8 cellular contexts compared by ENCODE assay signal in genomic region chr16:29898786-29899515, GRCh38. TPM values are rescaled to one million over a fixed set of nuclear protein-coding genes. Genes with fewer than 3 reads are reported as not detected.
DNase-seq lines count a peak whose midpoint lies in the region; ATAC-seq and TF ChIP-seq lines count a peak whose summit lies in the region.

No MANE protein-coding gene starts in this region.

- intact Hi-C loops in body of pancreas (cut with DNase I), result no loop called here

- H3K27me3 ChIP-seq in Karpas-422 (ENCODE audit: low read length) (no peaks in the 10 kb centered on the region), body of pancreas (no peaks in the 10 kb centered on the region), mucosa of rectum (ENCODE audit: control insufficient read depth in 2 of 2, insufficient read depth in 2 of 2, low read length in 2 of 2) (peaks cover 0 to 3% of the 10 kb centered on the region in 2 donors)

- WGBS in body of pancreas, 2 donors, result 1 to 2% methylated on average over 16 to 25 of the region's 25 CpGs

- H3K4me3 ChIP-seq in Karpas-422 (ENCODE audit: low read length), result peak overlapping the region; percentile 69; the same call in 1 of the 2 replicates
- H3K4me3 ChIP-seq in body of pancreas, result no peak overlapping the region
- H3K4me3 ChIP-seq in mucosa of rectum (ENCODE audit: low read length in 2 of 2), result peak overlapping the region; percentile 57 to 65

- H3K36me3 ChIP-seq in Karpas-422 (ENCODE audit: insufficient read depth, low read length), result no peaks in the 10 kb centered on the region
- no peaks in the 10 kb centered on the region for H3K36me3 ChIP-seq in body of pancreas (replicated peaks in 1 of 2; ENCODE audit: insufficient read depth in 1 of 2, low read depth in 2 of 2)
- H3K36me3 ChIP-seq in mucosa of rectum (ENCODE audit: control insufficient read depth in 2 of 2, insufficient read depth in 2 of 2, low read length in 2 of 2), result no peaks in the 10 kb centered on the region

- no peaks in the 10 kb centered on the region for H3K9me2 ChIP-seq in Karpas-422 (replicated peaks; ENCODE audit: insufficient read depth, low read length)

- H3K27ac ChIP-seq in Karpas-422 (ENCODE audit: low read length), result no peak overlapping the region
- peak overlapping the region; percentile 68 to 93 (median 80) for H3K27ac ChIP-seq in body of pancreas
- peak overlapping the region; percentile 78 to 83 for H3K27ac ChIP-seq in mucosa of rectum (ENCODE audit: low read depth in 2 of 2, low read length in 2 of 2)

- no peak overlapping the region for H3K9ac ChIP-seq in Karpas-422 (ENCODE audit: low read length)
- peak overlapping the region; percentile 14 to 51 for H3K9ac ChIP-seq in mucosa of rectum (ENCODE audit: low read depth in 1 of 2, low read length in 2 of 2)

- H3K79me2 ChIP-seq in Karpas-422 (ENCODE audit: low read length), result no peaks in the 10 kb centered on the region

- H3K4me1 ChIP-seq in Karpas-422 (ENCODE audit: low read length), result peaks cover 15% of the 10 kb centered on the region
- H3K4me1 ChIP-seq in body of pancreas, result peaks cover 25% of the 10 kb centered on the region
- H3K4me1 ChIP-seq in mucosa of rectum (ENCODE audit: control insufficient read depth in 2 of 2, insufficient read depth in 2 of 2, low read length in 2 of 2), result peaks cover 4 to 13% of the 10 kb centered on the region in 2 donors

- DNase-seq in D341Med (ENCODE audit: low spot score) (peak; percentile 86), Karpas-422 (peak; percentile 58), body of pancreas (peak in 2 of 4 donors; percentile 63 to 69), activated gamma-delta T cell treated with Interleukin-2 at 50 U/mL for 16 hours (no peak)

- H3K9me3 ChIP-seq in Karpas-422 (ENCODE audit: low read length) (no peaks in the 10 kb centered on the region), body of pancreas (no peaks in the 10 kb centered on the region), mucosa of rectum (ENCODE audit: control insufficient read depth in 2 of 2, low read length in 2 of 2) (no peaks in the 10 kb centered on the region)

- H2AFZ ChIP-seq in Karpas-422 (ENCODE audit: low read length), result no peak overlapping the region

- peak overlapping the region; percentile 93 for H3K4me2 ChIP-seq in Karpas-422 (ENCODE audit: low read depth, low read length, poor library complexity, severe bottlenecking)

- no peak for TF ChIP-seq CTCF in body of pancreas (IDR thresholded peaks at IDR 0.05)

- ATAC-seq in body of pancreas (peak; percentile 39), HG02870 (IDR thresholded peaks at IDR 0.05; ENCODE audit: unreplicated experiment) (no peak), GM18502 (IDR thresholded peaks at IDR 0.05; ENCODE audit: poor library complexity, unreplicated experiment) (no peak), HG03039 (IDR thresholded peaks at IDR 0.05; ENCODE audit: unreplicated experiment) (no peak)

- TF ChIP-seq POLR2A in body of pancreas (IDR thresholded peaks at IDR 0.05), result no peak

- H4K20me1 ChIP-seq in Karpas-422 (ENCODE audit: insufficient read depth, low read depth, low read length), result no peaks in the 10 kb centered on the region

RNA-seq across cellular contexts. Expression of gene SEZ6L2, which starts 0.4 kb away (rescaled TPM):
- total RNA-seq in Karpas-422 (2014; rRNA removed; shearing (Covaris generic); ENCODE audit: low replicate concordance), result 0.04 TPM in 1 of 2 replicates, not detected in the other
- 10 to 100 TPM; 19.2 to 28.3 TPM for total RNA-seq in body of pancreas

RNA-seq across cellular contexts. Expression of gene ASPHD1, which starts 1.3 kb away (rescaled TPM):
- 0.19 and 2.2 TPM in 2 replicates for total RNA-seq in Karpas-422 (2014; rRNA removed; shearing (Covaris generic); ENCODE audit: low replicate concordance)
- total RNA-seq in body of pancreas, result 1 to 10 TPM; 4.7 to 8.2 TPM

RNA-seq across cellular contexts. Expression of gene KCTD13, which starts 27.1 kb away (rescaled TPM):
- total RNA-seq in Karpas-422 (2014; rRNA removed; shearing (Covaris generic); ENCODE audit: low replicate concordance), result 14.2 and 52.9 TPM in 2 replicates
- total RNA-seq in body of pancreas, result 10 to 100 TPM; 14.3 to 49.1 TPM

RNA-seq across cellular contexts. Expression of gene CDIPT, which starts 35.9 kb away (rescaled TPM):
- 48.1 and 57.4 TPM in 2 replicates for total RNA-seq in Karpas-422 (2014; rRNA removed; shearing (Covaris generic); ENCODE audit: low replicate concordance)
- total RNA-seq in body of pancreas, result 10 to 100 TPM; 76.5 to 79.9 TPM

Comparison
In these comparisons a context has a peak if more than half of its experiments do, and no peak if none do; other contexts are left out.
1. H3K4me3 ChIP-seq: peak in Karpas-422 (single experiment) and mucosa of rectum (2 of 2); none in body of pancreas (0 of 2).
2. RNA of gene SEZ6L2, which starts 0.4 kb away (total RNA-seq): 19.2 to 28.3 TPM in body of pancreas; 0.04 TPM in Karpas-422; every median in the first group is over 10 times any median in the second.